In genomic region chr12:87430444-87430843, GRCh38 we compare ENCODE assay signal across 2 cellular contexts.
TF ChIP-seq lines count a peak whose summit lies in the region.

No MANE protein-coding gene starts in this region.

TF ChIP-seq in SK-N-SH, 30 proteins besides CTCF, POLR2A, EP300 and RAD21 (continued from another document):
- peak; percentile 34; the same call in 1 of the 2 replicates for TF ChIP-seq PBX3 (IDR thresholded peaks at IDR 0.05)
TF ChIP-seq in SK-N-SH: peak in this region for 5.

TF ChIP-seq in SK-N-SH treated with all-trans-retinoic acid at 6 μM for 48 hours, 23 proteins besides CTCF, POLR2A, EP300 and RAD21 (continued from another document):
- TF ChIP-seq TSHZ2 (CRISPR knock-in tag; IDR thresholded peaks at IDR 0.05) = no peak
- TF ChIP-seq ARNTL (CRISPR knock-in tag; IDR thresholded peaks at IDR 0.05; ENCODE audit: borderline replicate concordance, low read depth) = no peak
- TF ChIP-seq OSR1 (CRISPR knock-in tag; IDR thresholded peaks at IDR 0.05) = no peak
- no peak for TF ChIP-seq PATZ1 (CRISPR knock-in tag; IDR thresholded peaks at IDR 0.05; ENCODE audit: borderline replicate concordance)
- no peak for TF ChIP-seq PPARA (CRISPR knock-in tag; IDR thresholded peaks at IDR 0.05; ENCODE audit: borderline replicate concordance)
TF ChIP-seq in SK-N-SH treated with all-trans-retinoic acid at 6 μM for 48 hours: peak in this region for 0.
